28 cellular contexts compared by ENCODE assay signal in genomic region chrX:132694331-132694823, GRCh38.
"Had no signal": no experiment of that assay in that cellular context is flagged by ENCODE, and none has a peak within 500 bp of the region (broad histone marks: within the 10 kb centered on the region; RNA-seq: fewer than 3 reads in every experiment).

No MANE protein-coding gene starts in this region.

- H3K36me3 Mint-ChIP-seq: activated naive CD4-positive, alpha-beta T cell treated with anti-CD3 and anti-CD28 coated beads, Interleukin-2, amount 50 U/mL, for 24 hours; activated naive CD8-positive, alpha-beta T cell treated with anti-CD3 and anti-CD28 coated beads, Interleukin-2, amount 10 ng/mL, durations not matched to agents 7 days and 5 days had no signal

- H3K27ac Mint-ChIP-seq: activated CD4-positive, alpha-beta T cell treated with anti-CD3 and anti-CD28 coated beads, Interleukin-2, amount 10 ng/mL, durations not matched to agents 24 days and 14 days; activated CD8-positive, alpha-beta T cell treated with anti-CD3 and anti-CD28 coated beads for 36 hours; activated naive CD4-positive, alpha-beta T cell treated with anti-CD3 and anti-CD28 coated beads, Interleukin-2, amount 50 U/mL, for 24 hours; activated naive CD8-positive, alpha-beta T cell treated with anti-CD3 and anti-CD28 coated beads, Interleukin-2, amount 10 ng/mL, durations not matched to agents 7 days and 5 days; activated T-cell treated with anti-CD3 and anti-CD28 coated beads, Interleukin-2, amount 50 U/mL, for 72 hours; activated T-helper 17 cell treated with anti-CD3 and anti-CD28 coated beads, Interleukin-2, amount 50 U/mL, for 72 hours had no signal

- H3K9me3 ChIP-seq: ascending aorta, MG63, SJCRH30 had no signal

- H3K27ac ChIP-seq: ascending aorta, cardiac muscle cell, SJCRH30, SK-N-MC, WERI-Rb-1 had no signal

- H3K4me3 Mint-ChIP-seq: activated CD4-positive, alpha-beta T cell treated with anti-CD3 and anti-CD28 coated beads, Interleukin-2, amount 10 ng/mL, durations not matched to agents 24 days and 14 days; activated CD8-positive, alpha-beta T cell treated with anti-CD3 and anti-CD28 coated beads for 36 hours; activated naive CD4-positive, alpha-beta T cell treated with anti-CD3 and anti-CD28 coated beads, Interleukin-2, amount 50 U/mL, for 24 hours; activated naive CD8-positive, alpha-beta T cell treated with anti-CD3 and anti-CD28 coated beads, Interleukin-2, amount 10 ng/mL, durations not matched to agents 7 days and 5 days; activated T-cell treated with anti-CD3 and anti-CD28 coated beads, Interleukin-2, amount 50 U/mL, for 72 hours; activated T-helper 17 cell treated with anti-CD3 and anti-CD28 coated beads, Interleukin-2, amount 50 U/mL, for 72 hours; central memory CD8-positive, alpha-beta T cell had no signal

- H3K9me3 Mint-ChIP-seq: activated CD4-positive, alpha-beta T cell treated with anti-CD3 and anti-CD28 coated beads, Interleukin-2, amount 10 ng/mL, durations not matched to agents 24 days and 14 days; activated CD8-positive, alpha-beta T cell treated with anti-CD3 and anti-CD28 coated beads for 36 hours; activated naive CD4-positive, alpha-beta T cell treated with anti-CD3 and anti-CD28 coated beads, Interleukin-2, amount 50 U/mL, for 24 hours; activated naive CD8-positive, alpha-beta T cell treated with anti-CD3 and anti-CD28 coated beads, Interleukin-2, amount 10 ng/mL, durations not matched to agents 7 days and 5 days; activated T-cell treated with anti-CD3 and anti-CD28 coated beads, Interleukin-2, amount 50 U/mL, for 72 hours; activated T-helper 17 cell treated with anti-CD3 and anti-CD28 coated beads, Interleukin-2, amount 50 U/mL, for 72 hours; central memory CD8-positive, alpha-beta T cell had no signal

- H3K4me1 Mint-ChIP-seq: activated CD4-positive, alpha-beta T cell treated with anti-CD3 and anti-CD28 coated beads, Interleukin-2, amount 10 ng/mL, durations not matched to agents 24 days and 14 days; activated naive CD4-positive, alpha-beta T cell treated with anti-CD3 and anti-CD28 coated beads, Interleukin-2, amount 50 U/mL, for 24 hours; activated naive CD8-positive, alpha-beta T cell treated with anti-CD3 and anti-CD28 coated beads, Interleukin-2, amount 10 ng/mL, durations not matched to agents 7 days and 5 days; activated T-helper 17 cell treated with anti-CD3 and anti-CD28 coated beads, Interleukin-2, amount 50 U/mL, for 72 hours had no signal

- H3K4me3 ChIP-seq: ascending aorta, cardiac muscle cell, MG63, SJCRH30, SK-N-MC had no signal

- H3K4me1 ChIP-seq: ascending aorta, SJCRH30 had no signal

- H3K27me3 Mint-ChIP-seq: activated naive CD8-positive, alpha-beta T cell treated with anti-CD3 and anti-CD28 coated beads, Interleukin-2, amount 10 ng/mL, durations not matched to agents 7 days and 5 days had no signal

- ATAC-seq: activated CD8-positive, alpha-beta T cell treated with anti-CD3 and anti-CD28 coated beads for 36 hours; activated T-cell treated with anti-CD3 and anti-CD28 coated beads, Interleukin-2, amount 50 U/mL, for 72 hours; activated T-helper 17 cell treated with anti-CD3 and anti-CD28 coated beads, Interleukin-2, amount 50 U/mL, for 72 hours; Panc1 had no signal

- DNase-seq: activated CD4-positive, alpha-beta T cell treated with anti-CD3 and anti-CD28 coated beads, Interleukin-2, amount 10 ng/mL, durations not matched to agents 24 days and 14 days; activated CD4-positive, alpha-beta T cell treated with anti-CD3 and anti-CD28 coated beads, Interleukin-2, amount 50 U/mL, for 4 hours; activated CD8-positive, alpha-beta T cell treated with anti-CD3 and anti-CD28 coated beads for 36 hours; activated effector memory CD4-positive, alpha-beta T cell treated with anti-CD3 and anti-CD28 coated beads, Interleukin-2, amount 50 U/mL, for 16 hours; activated naive CD4-positive, alpha-beta T cell treated with Interleukin-2 at 50 U/mL for 16 hours; activated naive CD8-positive, alpha-beta T cell treated with anti-CD3 and anti-CD28 coated beads, Interleukin-2, amount 10 ng/mL, durations not matched to agents 7 days and 5 days; activated T-cell treated with anti-CD3 and anti-CD28 coated beads, Interleukin-2, amount 50 U/mL, for 1 hour; activated T-cell treated with anti-CD3 and anti-CD28 coated beads, Interleukin-2, amount 50 U/mL, for 72 hours; Kasumi-1; MG63; MV-4-11; NCI-H1092; NCI-H1436 treated with DMSO at 0.1 percent for 48 hours; NCI-H1694 treated with DMSO at 0.1 percent for 48 hours; NCI-H2029; NCI-H345; NCI-H524 treated with DMSO at 0.1 percent for 48 hours; SHP77; SJCRH30; T1000; WERI-Rb-1 had no signal

- H3K36me3 ChIP-seq: ascending aorta, cardiac muscle cell, MG63, SJCRH30, WERI-Rb-1 had no signal

- H3K27me3 ChIP-seq: ascending aorta, cardiac muscle cell, MG63, SJCRH30 had no signal
